In the genomic region with DNA sequence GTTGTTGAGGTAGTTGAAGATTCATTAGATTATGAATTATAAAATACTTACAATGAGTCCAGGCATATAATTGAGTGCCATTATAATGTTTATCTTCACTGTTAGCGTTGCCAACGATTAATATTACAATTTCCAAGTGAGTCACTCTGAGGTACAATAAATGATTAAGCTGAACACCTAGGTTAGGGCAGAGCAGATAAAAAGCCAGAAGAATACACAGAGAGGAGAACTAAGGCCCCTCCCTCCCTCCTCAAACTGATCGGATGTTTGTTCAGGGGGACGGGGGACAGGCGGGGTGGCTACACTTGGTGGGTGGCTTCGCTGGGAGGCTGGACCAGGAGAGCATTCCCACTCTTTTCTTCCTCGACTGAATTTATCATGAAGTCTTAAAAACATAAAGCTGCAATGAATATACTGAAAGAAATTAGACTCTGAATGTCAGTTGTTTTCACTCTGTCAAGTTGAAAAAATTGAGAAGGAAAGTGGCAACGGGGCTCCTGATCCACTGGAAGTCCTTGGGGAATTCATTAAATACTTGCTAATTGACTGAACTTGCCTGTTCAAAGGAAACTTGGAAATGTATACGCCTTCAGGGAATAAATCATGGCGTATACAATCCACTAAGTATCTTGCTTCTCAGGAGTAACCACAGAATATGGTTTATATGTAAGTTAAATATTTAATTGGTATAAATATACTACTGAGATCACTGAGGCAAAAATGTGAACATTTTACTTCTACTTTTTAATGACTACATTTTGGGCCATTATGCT, we compare ENCODE assay signal across 24 cellular contexts.
A peak's percentile ranks its signal among the peaks of the same experiment; 100 is the strongest.
DNase-seq lines count a peak whose midpoint lies in the region; TF ChIP-seq lines count a peak whose summit lies in the region.
"Had no signal": no experiment of that assay in that cellular context is flagged by ENCODE, and none has a peak within 500 bp of the region (broad histone marks: within the 10 kb centered on the region; RNA-seq: fewer than 3 reads in every experiment).

No MANE protein-coding gene starts in this region.

- H3K4me1 Mint-ChIP-seq in nephron progenitor cell: peaks cover 70% of the 10 kb centered on the region
- H3K4me1 Mint-ChIP-seq in activated T-cell treated with anti-CD3 and anti-CD28 coated beads, Interleukin-2, amount 50 U/mL, for 24 hours (ENCODE audit: low read depth): peaks cover 14% of the 10 kb centered on the region
- H3K4me1 Mint-ChIP-seq in activated T-helper 2 cell treated with anti-CD3 and anti-CD28 coated beads, Interferon-gamma antibody, Interleukin-2, Interleukin-4, amounts not matched to agents 10 μg/mL and 5 μg/mL and 100 μg/mL, durations not matched to agents 14 hours and 24 hours and 36 hours (ENCODE audit: low read depth): no peaks in the 10 kb centered on the region
- H3K4me1 Mint-ChIP-seq: activated naive CD4-positive, alpha-beta T cell treated with anti-CD3 and anti-CD28 coated beads, Interleukin-2, amount 50 U/mL, for 24 hours; central memory CD8-positive, alpha-beta T cell had no signal

- no peaks in the 10 kb centered on the region for H3K9me3 Mint-ChIP-seq in nephron progenitor cell
- no peaks in the 10 kb centered on the region for H3K9me3 Mint-ChIP-seq in activated T-cell treated with anti-CD3 and anti-CD28 coated beads, Interleukin-2, amount 50 U/mL, for 24 hours
- H3K9me3 Mint-ChIP-seq in activated T-helper 2 cell treated with anti-CD3 and anti-CD28 coated beads, Interferon-gamma antibody, Interleukin-2, Interleukin-4, amounts not matched to agents 10 μg/mL and 5 μg/mL and 100 μg/mL, durations not matched to agents 14 hours and 24 hours and 36 hours: no peaks in the 10 kb centered on the region
- H3K9me3 Mint-ChIP-seq: activated naive CD4-positive, alpha-beta T cell treated with anti-CD3 and anti-CD28 coated beads, Interleukin-2, amount 50 U/mL, for 24 hours; activated T-helper 1 cell treated with anti-CD3 and anti-CD28 coated beads, Interleukin-12 subunit alpha, Interleukin-12 subunit beta, Interleukin-2, Interleukin-4 antibody, amounts not matched to agents 30 ng/mL and 10 ng/mL and 1 ng/mL, durations not matched to agents 14 hours and 24 hours and 36 hours; central memory CD8-positive, alpha-beta T cell; natural killer cell treated with Interleukin-12 subunit alpha and Interleukin-12 subunit beta and Interleukin-15 and Interleukin-18, amount 100 ng/mL, for 72 hours had no signal

- H3K36me3 Mint-ChIP-seq in nephron progenitor cell (ENCODE audit: low read depth): no peaks in the 10 kb centered on the region
- H3K36me3 Mint-ChIP-seq in activated T-cell treated with anti-CD3 and anti-CD28 coated beads, Interleukin-2, amount 50 U/mL, for 24 hours (ENCODE audit: low read depth): no peaks in the 10 kb centered on the region
- H3K36me3 Mint-ChIP-seq in activated T-helper 2 cell treated with anti-CD3 and anti-CD28 coated beads, Interferon-gamma antibody, Interleukin-2, Interleukin-4, amounts not matched to agents 10 μg/mL and 5 μg/mL and 100 μg/mL, durations not matched to agents 14 hours and 24 hours and 36 hours (ENCODE audit: low read depth): no peaks in the 10 kb centered on the region
- H3K36me3 Mint-ChIP-seq: activated naive CD4-positive, alpha-beta T cell treated with anti-CD3 and anti-CD28 coated beads, Interleukin-2, amount 50 U/mL, for 24 hours; natural killer cell treated with Interleukin-12 subunit alpha and Interleukin-12 subunit beta and Interleukin-15 and Interleukin-18, amount 100 ng/mL, for 72 hours had no signal

- CTCF ChIA-PET in HEK293 (lab: Yijun Ruan, JAX): interaction anchor here (0.6 kb wide), 2 partner anchors 14 to 31 kb away, joined by 3 read pairs; no protein-coding TSS in a partner anchor

- DNase-seq in NCI-H82 (lab: John Stamatoyannopoulos, UW) (peak; percentile 70), epithelial cell of prostate (ENCODE audit: low read depth, low spot score) (no peak), nephron progenitor cell (peak; percentile 25), esophagus muscularis mucosa (ENCODE audit: extremely low spot score) (no peak), amniotic stem cell (lab: John Stamatoyannopoulos, UW) (no peak)
- no peak for DNase-seq in activated T-cell treated with anti-CD3 and anti-CD28 coated beads, Interleukin-2, amount 50 U/mL, for 24 hours
- no peak for DNase-seq in activated T-helper 2 cell treated with anti-CD3 and anti-CD28 coated beads, Interferon-gamma antibody, Interleukin-2, Interleukin-4, amounts not matched to agents 10 μg/mL and 5 μg/mL and 100 μg/mL, durations not matched to agents 14 hours and 24 hours and 36 hours (ENCODE audit: low spot score)
- DNase-seq: C1 segment of cervical spinal cord; H7; NCI-H1417 treated with DMSO at 0.1 percent for 48 hours; NCI-H526 treated with DMSO at 0.1 percent for 48 hours; ovary; RPMI8226; stimulated activated CD4-positive, alpha-beta T cell treated with anti-CD3 and anti-CD28 coated beads, Interleukin-4, amount 100 ng/mL, for 24 hours; stimulated activated naive CD4-positive, alpha-beta T cell treated with Interleukin-2 at 50 U/mL for 16 hours had no signal

- POLR2A ChIA-PET in HEK293 (lab: Yijun Ruan, JAX): no interaction called here

- no peak overlapping the region for H3K27ac Mint-ChIP-seq in nephron progenitor cell
- H3K27ac Mint-ChIP-seq in activated T-cell treated with anti-CD3 and anti-CD28 coated beads, Interleukin-2, amount 50 U/mL, for 24 hours: no peak overlapping the region
- H3K27ac Mint-ChIP-seq in activated T-helper 2 cell treated with anti-CD3 and anti-CD28 coated beads, Interferon-gamma antibody, Interleukin-2, Interleukin-4, amounts not matched to agents 10 μg/mL and 5 μg/mL and 100 μg/mL, durations not matched to agents 14 hours and 24 hours and 36 hours: no peak overlapping the region
- H3K27ac Mint-ChIP-seq: activated naive CD4-positive, alpha-beta T cell treated with anti-CD3 and anti-CD28 coated beads, Interleukin-2, amount 50 U/mL, for 24 hours; activated T-helper 1 cell treated with anti-CD3 and anti-CD28 coated beads, Interleukin-12 subunit alpha, Interleukin-12 subunit beta, Interleukin-2, Interleukin-4 antibody, amounts not matched to agents 30 ng/mL and 10 ng/mL and 1 ng/mL, durations not matched to agents 14 hours and 24 hours and 36 hours; natural killer cell treated with Interleukin-12 subunit alpha and Interleukin-12 subunit beta and Interleukin-15 and Interleukin-18, amount 100 ng/mL, for 72 hours had no signal

- no peak for TF ChIP-seq POLR2A in esophagus muscularis mucosa (IDR thresholded peaks at IDR 0.05; ENCODE audit: low read depth)

- WGBS in esophagus muscularis mucosa: 86% methylated on average over 10 of the region's 10 CpGs

- intact Hi-C loops in esophagus muscularis mucosa (cut with DNase I): no loop called here
- intact Hi-C loops in activated T-helper 2 cell treated with anti-CD3 and anti-CD28 coated beads, Interferon-gamma antibody, Interleukin-2, Interleukin-4, amounts not matched to agents 10 μg/mL and 5 μg/mL and 100 μg/mL, durations not matched to agents 14 hours and 24 hours and 36 hours (cut with micrococcal nuclease): no loop called here

- no peak for TF ChIP-seq CTCF in HEK293 (tag by site-specific recombination; IDR thresholded peaks at IDR 0.05)
- no peak for TF ChIP-seq CTCF in nephron progenitor cell (IDR thresholded peaks at IDR 0.05)
- TF ChIP-seq CTCF in esophagus muscularis mucosa (IDR thresholded peaks at IDR 0.05): no peak

- no peaks in the 10 kb centered on the region for H3K27me3 Mint-ChIP-seq in nephron progenitor cell (ENCODE audit: low read depth, poor library complexity)
- peaks cover 4% of the 10 kb centered on the region for H3K27me3 Mint-ChIP-seq in activated T-cell treated with anti-CD3 and anti-CD28 coated beads, Interleukin-2, amount 50 U/mL, for 24 hours
- peaks cover 42% of the 10 kb centered on the region for H3K27me3 Mint-ChIP-seq in activated T-helper 2 cell treated with anti-CD3 and anti-CD28 coated beads, Interferon-gamma antibody, Interleukin-2, Interleukin-4, amounts not matched to agents 10 μg/mL and 5 μg/mL and 100 μg/mL, durations not matched to agents 14 hours and 24 hours and 36 hours (ENCODE audit: low read depth)

- no peaks in the 10 kb centered on the region for H3K36me3 ChIP-seq in HEK293 (ENCODE audit: control insufficient read depth in 2 of 2, insufficient read depth in 1 of 2, low read length in 2 of 2)
- no peaks in the 10 kb centered on the region for H3K36me3 ChIP-seq in esophagus muscularis mucosa
- H3K36me3 ChIP-seq: ascending aorta, ovary, right atrium auricular region, thoracic aorta had no signal

- H3K27ac ChIP-seq in HEK293 (ENCODE audit: extremely low read depth, low read depth, low read length) (no peak overlapping the region), epithelial cell of prostate (peak overlapping the region; percentile 55), esophagus muscularis mucosa (replicated peaks in 1 of 4) (no peak overlapping the region)
- H3K27ac ChIP-seq: ascending aorta, ovary, right atrium auricular region, thoracic aorta, VCaP had no signal

- H3K4me1 ChIP-seq in HEK293 (ENCODE audit: control insufficient read depth, insufficient read depth, low read length) (peaks cover 53% of the 10 kb centered on the region), esophagus muscularis mucosa (peaks cover 16 to 39% (median 22%) of the 10 kb centered on the region in 4 donors)

- TF ChIP-seq EP300 in esophagus muscularis mucosa (IDR thresholded peaks at IDR 0.05): no peak

- peak overlapping the region; percentile 39 for H3K4me3 Mint-ChIP-seq in nephron progenitor cell
- no peak overlapping the region for H3K4me3 Mint-ChIP-seq in activated T-cell treated with anti-CD3 and anti-CD28 coated beads, Interleukin-2, amount 50 U/mL, for 24 hours
- H3K4me3 Mint-ChIP-seq in activated T-helper 2 cell treated with anti-CD3 and anti-CD28 coated beads, Interferon-gamma antibody, Interleukin-2, Interleukin-4, amounts not matched to agents 10 μg/mL and 5 μg/mL and 100 μg/mL, durations not matched to agents 14 hours and 24 hours and 36 hours (ENCODE audit: low read depth): no peak overlapping the region
- H3K4me3 Mint-ChIP-seq: activated naive CD4-positive, alpha-beta T cell treated with anti-CD3 and anti-CD28 coated beads, Interleukin-2, amount 50 U/mL, for 24 hours; activated T-helper 1 cell treated with anti-CD3 and anti-CD28 coated beads, Interleukin-12 subunit alpha, Interleukin-12 subunit beta, Interleukin-2, Interleukin-4 antibody, amounts not matched to agents 30 ng/mL and 10 ng/mL and 1 ng/mL, durations not matched to agents 14 hours and 24 hours and 36 hours; central memory CD8-positive, alpha-beta T cell; natural killer cell treated with Interleukin-12 subunit alpha and Interleukin-12 subunit beta and Interleukin-15 and Interleukin-18, amount 100 ng/mL, for 72 hours had no signal

- no peaks in the 10 kb centered on the region for H3K27me3 ChIP-seq in esophagus muscularis mucosa
- H3K27me3 ChIP-seq: ascending aorta, ovary, right atrium auricular region had no signal

- no peaks in the 10 kb centered on the region for H3K9me3 ChIP-seq in HEK293 (ENCODE audit: control insufficient read depth, insufficient read depth, low read depth, low read length)
- no peaks in the 10 kb centered on the region for H3K9me3 ChIP-seq in esophagus muscularis mucosa
- H3K9me3 ChIP-seq: ascending aorta, ovary, right atrium auricular region, thoracic aorta had no signal

- H3K4me3 ChIP-seq in HEK293 (ENCODE audit: low read depth, low read length) (no peak overlapping the region), esophagus muscularis mucosa (no peak overlapping the region)
- H3K4me3 ChIP-seq: ascending aorta, ovary, right atrium auricular region, thoracic aorta had no signal

Comparison
In these comparisons a context has a peak if more than half of its experiments do, and no peak if none do; other contexts are left out.
1. DNase-seq: peak in NCI-H82 (single experiment) and nephron progenitor cell (single experiment); none in epithelial cell of prostate (single experiment), esophagus muscularis mucosa (single experiment), activated T-cell treated with anti-CD3 and anti-CD28 coated beads, Interleukin-2, amount 50 U/mL, for 24 hours (single experiment), activated T-helper 2 cell treated with anti-CD3 and anti-CD28 coated beads, Interferon-gamma antibody, Interleukin-2, Interleukin-4, amounts not matched to agents 10 μg/mL and 5 μg/mL and 100 μg/mL, durations not matched to agents 14 hours and 24 hours and 36 hours (single experiment) and amniotic stem cell (single experiment).